9 cellular contexts compared by ENCODE assay signal in genomic region chr2:35973132-35973736, GRCh38.
DNase-seq lines count a peak whose midpoint lies in the region; ATAC-seq and TF ChIP-seq lines count a peak whose summit lies in the region.
"Had no signal": no experiment of that assay in that cellular context is flagged by ENCODE, and none has a peak within 500 bp of the region (broad histone marks: within the 10 kb centered on the region; RNA-seq: fewer than 3 reads in every experiment).

No MANE protein-coding gene starts in this region.

- TF ChIP-seq RAD21 in IMR-90 (IDR thresholded peaks at IDR 0.05; ENCODE audit: low read length), result peak; percentile 71

- intact Hi-C loops in IMR-90 (cut with micrococcal nuclease), result loop anchor here (1.0 to 5.0 kb wide), 3 partner anchors 349 to 814 kb away; no protein-coding TSS in a partner anchor

- no peak overlapping the region for H3K9ac ChIP-seq in IMR-90 (ENCODE audit: low read depth, low read length)
- H3K9ac ChIP-seq in mesenchymal stem cell (ENCODE audit: low read length), result no peak overlapping the region
- H3K9ac ChIP-seq: BLaER1 had no signal

- no peaks in the 10 kb centered on the region for H4K20me1 ChIP-seq in IMR-90 (ENCODE audit: insufficient read depth, low read length)
- H4K20me1 ChIP-seq: BLaER1 had no signal

- H4K8ac ChIP-seq in IMR-90 (ENCODE audit: low read depth in 2 of 2, low read length in 2 of 2) (no peak overlapping the region), mesenchymal stem cell (ENCODE audit: low read length) (no peak overlapping the region)

- H4K91ac ChIP-seq in IMR-90 (ENCODE audit: insufficient read depth, low read depth, low read length) (no peak overlapping the region), mesenchymal stem cell (ENCODE audit: low read length) (no peak overlapping the region)

- H3K4me2 ChIP-seq in IMR-90 (ENCODE audit: low read depth, low read length) (no peak overlapping the region), mesenchymal stem cell (ENCODE audit: low read length, poor library complexity, severe bottlenecking) (no peak overlapping the region)
- H3K4me2 ChIP-seq: BLaER1 had no signal

- CTCF ChIA-PET in IMR-90 (lab: Yijun Ruan, JAX), result interaction anchor here (0.6 to 1.6 kb wide), 2 partner anchors 9 to 573 kb away, joined by 3 read pairs; no protein-coding TSS in a partner anchor

- no peak overlapping the region for H3K4me3 ChIP-seq in IMR-90 (ENCODE audit: insufficient read depth, low read depth, low read length)
- no peak overlapping the region for H3K4me3 ChIP-seq in brain microvascular endothelial cell (ENCODE audit: low read depth, low read length)
- H3K4me3 ChIP-seq in mesenchymal stem cell (ENCODE audit: insufficient read depth in 1 of 2, low read depth in 1 of 2, low read length in 2 of 2), result no peak overlapping the region
- H3K4me3 ChIP-seq: BLaER1 had no signal

- TF ChIP-seq POLR2A in IMR-90 (IDR thresholded peaks at IDR 0.05; ENCODE audit: low read depth, low read length), result no peak

- ATAC-seq in GM21515 (IDR thresholded peaks at IDR 0.05; ENCODE audit: unreplicated experiment) (peak; percentile 69), IMR-90 (ENCODE audit: low read depth) (peak; percentile 79; the same call in 1 of the 2 replicates)

- H2AK5ac ChIP-seq in IMR-90 (ENCODE audit: low read depth, low read length) (no peak overlapping the region), mesenchymal stem cell (ENCODE audit: low read length, severe bottlenecking) (no peak overlapping the region)

- in situ Hi-C loops in IMR-90 (cut with MboI; ENCODE audit: low sequenced_read_pairs), result no loop called here
- in situ Hi-C loops in brain microvascular endothelial cell (cut with HindIII; ENCODE audit: low pct_ligation_motif_present, low sequenced_read_pairs), result no loop called here

- H2BK12ac ChIP-seq in mesenchymal stem cell (ENCODE audit: low read length in 2 of 2), result no peak overlapping the region

- BruUV-seq in IMR-90 (replicated peaks; lab: Mats Ljungman, UMichigan), result no TSS peak

- H3K27ac ChIP-seq in IMR-90 (ENCODE audit: insufficient read depth, low read length) (no peak overlapping the region), brain microvascular endothelial cell (no peak overlapping the region), mesenchymal stem cell (ENCODE audit: low read length, poor library complexity, severe bottlenecking) (no peak overlapping the region)
- H3K27ac ChIP-seq: BLaER1 had no signal

- H2BK120ac ChIP-seq in IMR-90 (ENCODE audit: low read depth, low read length) (no peak overlapping the region), mesenchymal stem cell (ENCODE audit: low read depth, low read length) (no peak overlapping the region)

- H3K56ac ChIP-seq in IMR-90 (ENCODE audit: extremely low read depth, insufficient read depth, low read length), result no peak overlapping the region

- H3K36me3 ChIP-seq in IMR-90 (ENCODE audit: control insufficient read depth, insufficient read depth, low read length), result no peaks in the 10 kb centered on the region
- H3K36me3 ChIP-seq in brain microvascular endothelial cell (replicated peaks), result no peaks in the 10 kb centered on the region
- no peaks in the 10 kb centered on the region for H3K36me3 ChIP-seq in mesenchymal stem cell (ENCODE audit: control insufficient read depth in 1 of 2, insufficient read depth in 2 of 2, low read depth in 1 of 2, low read length in 2 of 2)
- H3K36me3 ChIP-seq: BLaER1 had no signal

- peak; percentile 6 for DNase-seq in NCI-H1694 treated with DMSO at 0.1 percent for 48 hours (lab: John Stamatoyannopoulos, UW)
- no peak for DNase-seq in NCI-H1694 (lab: John Stamatoyannopoulos, UW)
- DNase-seq in IMR-90, result peak; percentile 42
- DNase-seq in brain microvascular endothelial cell, result peak; percentile 31
- DNase-seq in mesenchymal stem cell, result peak; percentile 24
- no peak for DNase-seq in NCI-H1092 (lab: John Stamatoyannopoulos, UW)
- no peak for DNase-seq in H4 (ENCODE audit: low spot score)

- H2BK5ac ChIP-seq in IMR-90 (ENCODE audit: low read depth, low read length, poor library complexity, severe bottlenecking), result no peak overlapping the region
- no peak overlapping the region for H2BK5ac ChIP-seq in mesenchymal stem cell (ENCODE audit: low read depth, low read length, poor library complexity, severe bottlenecking)

- no peaks in the 10 kb centered on the region for H3K79me1 ChIP-seq in IMR-90 (ENCODE audit: low read depth in 1 of 2, low read length in 2 of 2)
- no peaks in the 10 kb centered on the region for H3K79me1 ChIP-seq in mesenchymal stem cell (replicated peaks; ENCODE audit: low read length, poor library complexity, severe bottlenecking)

- H3K23ac ChIP-seq in IMR-90 (ENCODE audit: low read depth, low read length), result no peak overlapping the region
- no peak overlapping the region for H3K23ac ChIP-seq in mesenchymal stem cell (ENCODE audit: low read length in 2 of 2)

- TF ChIP-seq CTCF in IMR-90 (conservative IDR thresholded peaks at IDR 0.05; ENCODE audit: low read depth, low read length) (peak; percentile 60), brain microvascular endothelial cell (IDR thresholded peaks at IDR 0.05; ENCODE audit: low read depth, low read length, missing control alignments) (peak; percentile 78)

- no peaks in the 10 kb centered on the region for H3K9me1 ChIP-seq in IMR-90 (ENCODE audit: insufficient read depth, low read length)

- H3K9me3 ChIP-seq in IMR-90 (ENCODE audit: control insufficient read depth, insufficient read depth, low read length) (no peaks in the 10 kb centered on the region), mesenchymal stem cell (ENCODE audit: control insufficient read depth, low read length) (no peaks in the 10 kb centered on the region)
- H3K9me3 ChIP-seq: BLaER1 had no signal

- no peak overlapping the region for H2AK9ac ChIP-seq in IMR-90 (replicated peaks; ENCODE audit: low read depth, low read length, poor library complexity)

- dilution Hi-C loops in IMR-90 (cut with HindIII; ENCODE audit: low sequenced_read_pairs, unreplicated experiment), result no loop called here

- H3K4me1 ChIP-seq in IMR-90 (ENCODE audit: control insufficient read depth, insufficient read depth, low read length) (no peaks in the 10 kb centered on the region), mesenchymal stem cell (ENCODE audit: control insufficient read depth, insufficient read depth, low read depth, low read length) (no peaks in the 10 kb centered on the region)
- H3K4me1 ChIP-seq: BLaER1 had no signal

- no peak overlapping the region for H4K5ac ChIP-seq in IMR-90 (ENCODE audit: low read depth, low read length)

- H3K4ac ChIP-seq in IMR-90 (ENCODE audit: low read depth, low read length) (no peak overlapping the region), mesenchymal stem cell (ENCODE audit: low read depth in 1 of 2, low read length in 2 of 2) (no peak overlapping the region)

- no CpG with 5 or more reads among the region's 1 CpG for WGBS in IMR-90 (ENCODE audit: extremely low coverage in 2 of 2, insufficient read length in 1 of 2), 2 experiments
- WGBS in mesenchymal stem cell, result no CpG with 5 or more reads among the region's 1 CpG

- POLR2A ChIA-PET in IMR-90 (lab: Charles Lee; ENCODE audit: unreplicated experiment), result no interaction called here

- no peak overlapping the region for H2AFZ ChIP-seq in IMR-90 (replicated peaks; ENCODE audit: low read length, poor library complexity)
- H2AFZ ChIP-seq in mesenchymal stem cell (ENCODE audit: low read depth, low read length), result no peak overlapping the region

- H3K14ac ChIP-seq in IMR-90 (replicated peaks; ENCODE audit: low read depth, low read length) (no peak overlapping the region), mesenchymal stem cell (ENCODE audit: low read length in 2 of 2) (no peak overlapping the region)

- no peak overlapping the region for H2BK15ac ChIP-seq in IMR-90 (ENCODE audit: low read depth, low read length)
- H2BK15ac ChIP-seq in mesenchymal stem cell (ENCODE audit: low read depth, poor library complexity, severe bottlenecking), result no peak overlapping the region

- H3K27me3 ChIP-seq in IMR-90 (ENCODE audit: control insufficient read depth, insufficient read depth, low read length), result no peaks in the 10 kb centered on the region
- no peaks in the 10 kb centered on the region for H3K27me3 ChIP-seq in brain microvascular endothelial cell (replicated peaks)
- H3K27me3 ChIP-seq in mesenchymal stem cell (ENCODE audit: control insufficient read depth in 1 of 2, insufficient read depth in 1 of 2, low read length in 2 of 2), result no peaks in the 10 kb centered on the region
- H3K27me3 ChIP-seq: BLaER1 had no signal

- no peak overlapping the region for H3K18ac ChIP-seq in IMR-90 (ENCODE audit: low read depth, low read length)
- no peak overlapping the region for H3K18ac ChIP-seq in mesenchymal stem cell (ENCODE audit: low read depth in 1 of 2, low read length in 2 of 2)

- H2BK20ac ChIP-seq in IMR-90 (ENCODE audit: low read depth, low read length), result no peak overlapping the region

TF ChIP-seq in IMR-90, 13 proteins besides CTCF, POLR2A, EP300 and RAD21:
- TF ChIP-seq SMC3 (IDR thresholded peaks at IDR 0.05; ENCODE audit: low read depth, low read length) (peak; percentile 35), CHD1 (IDR thresholded peaks at IDR 0.05; ENCODE audit: low read depth, low read length) (no peak)

Comparison
In these comparisons a context has a peak if more than half of its experiments do, and no peak if none do; other contexts are left out.
1. DNase-seq: peak in NCI-H1694 treated with DMSO at 0.1 percent for 48 hours (single experiment), IMR-90 (single experiment), brain microvascular endothelial cell (single experiment) and mesenchymal stem cell (single experiment); none in NCI-H1694 (single experiment), NCI-H1092 (single experiment) and H4 (single experiment).